In the genomic region with DNA sequence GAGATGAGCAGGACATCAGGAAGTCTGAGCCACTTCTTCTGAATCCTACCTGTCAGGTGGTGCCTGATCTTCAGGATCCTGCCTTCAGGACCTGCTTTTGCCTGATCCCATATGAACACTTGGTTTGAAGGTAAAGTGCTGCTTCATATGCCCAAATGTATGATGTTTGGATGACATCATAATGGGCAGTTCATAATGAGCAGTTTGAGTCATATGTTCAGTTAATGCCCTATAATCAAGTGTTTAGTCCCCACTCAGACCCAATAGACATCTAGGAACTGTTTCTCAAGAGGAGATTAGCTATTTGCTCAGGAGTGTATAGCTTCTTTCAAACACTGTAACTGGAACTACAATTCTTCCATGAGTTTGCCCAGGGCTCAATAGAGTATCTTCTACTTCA, we compare ENCODE assay signal across 29 cellular contexts.
"Had no signal": no experiment of that assay in that cellular context is flagged by ENCODE, and none has a peak within 500 bp of the region (broad histone marks: within the 10 kb centered on the region; RNA-seq: fewer than 3 reads in every experiment).

No MANE protein-coding gene starts in this region.

- H3K4me3 Mint-ChIP-seq: naive thymus-derived CD8-positive, alpha-beta T cell; natural killer cell treated with Interleukin-12 subunit alpha and Interleukin-12 subunit beta and Interleukin-15 and Interleukin-18, amount 100 ng/mL, for 72 hours; nephron progenitor cell; neural crest cell; stimulated activated memory B cell treated with anti-CD40 and anti-IgM and Interleukin-4, amounts not matched to agents 10 μg/mL and 1 μg/mL and 100 μg/mL, for 72 hours; stimulated activated naive CD8-positive, alpha-beta T cell treated with anti-CD3 and anti-CD28 coated beads, Interleukin-15, amount 100 ng/mL, for 72 hours; type B pancreatic cell had no signal

- H3K9me3 Mint-ChIP-seq: natural killer cell treated with Interleukin-12 subunit alpha and Interleukin-12 subunit beta and Interleukin-15 and Interleukin-18, amount 100 ng/mL, for 72 hours; nephron progenitor cell; neural crest cell; stimulated activated naive CD8-positive, alpha-beta T cell treated with anti-CD3 and anti-CD28 coated beads, Interleukin-15, amount 100 ng/mL, for 72 hours; type B pancreatic cell had no signal

- H3K36me3 Mint-ChIP-seq: stimulated activated memory B cell treated with anti-CD40 and anti-IgM and Interleukin-4, amounts not matched to agents 10 μg/mL and 1 μg/mL and 100 μg/mL, for 72 hours; type B pancreatic cell had no signal

- H3K36me3 ChIP-seq: neutrophil, pancreas, spleen, suprapubic skin, tibial artery, transverse colon, upper lobe of right lung, uterus had no signal

- H3K9me3 ChIP-seq: neutrophil, pancreas, psoas muscle, suprapubic skin, testis, transverse colon, upper lobe of right lung, uterus had no signal

- DNase-seq: naive thymus-derived CD8-positive, alpha-beta T cell; nephron progenitor cell; nucleus accumbens; pancreas; psoas muscle; right cardiac atrium; spleen; stimulated activated CD4-positive, alpha-beta T cell treated with anti-CD3 and anti-CD28 coated beads, Interleukin-12 subunit alpha, Interleukin-12 subunit beta, amount 100 ng/mL, for 4 hours; stimulated activated CD4-positive, alpha-beta T cell treated with anti-CD3 and anti-CD28 coated beads, Interleukin-1b, Interleukin-23, amount 100 ng/mL, for 48 hours; stimulated activated CD4-positive, alpha-beta T cell treated with anti-CD3 and anti-CD28 coated beads, Interleukin-4, amount 100 ng/mL, for 1 hour; stimulated activated CD4-positive, alpha-beta T cell treated with anti-CD3 and anti-CD28 coated beads, Interleukin-4, amount 100 ng/mL, for 4 hours; stimulated activated CD8-positive, alpha-beta memory T cell treated with anti-CD3 and anti-CD28 coated beads, Interleukin-4, amount 100 ng/mL, for 48 hours; stimulated activated naive CD4-positive, alpha-beta T cell; stimulated activated naive CD8-positive, alpha-beta T cell treated with anti-CD3 and anti-CD28 coated beads, Interleukin-15, amount 100 ng/mL, for 72 hours; stimulated activated naive CD8-positive, alpha-beta T cell treated with anti-CD3 and anti-CD28 coated beads, Interleukin-15, Interleukin-2, amounts not matched to agents 100 U/mL and 50 U/mL, for 24 hours; substantia nigra; testis; tibial artery; transverse colon; upper lobe of right lung; uterus had no signal

- H3K4me3 ChIP-seq: pancreas, psoas muscle, skin epidermis, smooth muscle cell, spleen, suprapubic skin, testis, tibial artery, transverse colon, upper lobe of right lung, uterus had no signal

- H3K4me1 ChIP-seq: pancreas, psoas muscle, spleen, suprapubic skin, testis, tibial artery, transverse colon, upper lobe of right lung, uterus had no signal

- H3K27ac ChIP-seq: neutrophil, pancreas, psoas muscle, skin epidermis, spleen, suprapubic skin, testis, tibial artery, transverse colon, upper lobe of right lung, uterus had no signal

- H3K27ac Mint-ChIP-seq: naive thymus-derived CD8-positive, alpha-beta T cell; natural killer cell treated with Interleukin-12 subunit alpha and Interleukin-12 subunit beta and Interleukin-15 and Interleukin-18, amount 100 ng/mL, for 72 hours; nephron progenitor cell; stimulated activated memory B cell treated with anti-CD40 and anti-IgM and Interleukin-4, amounts not matched to agents 10 μg/mL and 1 μg/mL and 100 μg/mL, for 72 hours; stimulated activated naive CD8-positive, alpha-beta T cell treated with anti-CD3 and anti-CD28 coated beads, Interleukin-15, amount 100 ng/mL, for 72 hours; type B pancreatic cell had no signal

- H3K4me1 Mint-ChIP-seq: naive thymus-derived CD8-positive, alpha-beta T cell; nephron progenitor cell; neural crest cell; stimulated activated memory B cell treated with anti-CD40 and anti-IgM and Interleukin-4, amounts not matched to agents 10 μg/mL and 1 μg/mL and 100 μg/mL, for 72 hours; stimulated activated naive CD8-positive, alpha-beta T cell treated with anti-CD3 and anti-CD28 coated beads, Interleukin-15, amount 100 ng/mL, for 72 hours had no signal

- H3K27me3 ChIP-seq: pancreas, suprapubic skin, testis, tibial artery, transverse colon, upper lobe of right lung, uterus had no signal
